ENCODE assay signal across 1 cellular context in the genomic region with DNA sequence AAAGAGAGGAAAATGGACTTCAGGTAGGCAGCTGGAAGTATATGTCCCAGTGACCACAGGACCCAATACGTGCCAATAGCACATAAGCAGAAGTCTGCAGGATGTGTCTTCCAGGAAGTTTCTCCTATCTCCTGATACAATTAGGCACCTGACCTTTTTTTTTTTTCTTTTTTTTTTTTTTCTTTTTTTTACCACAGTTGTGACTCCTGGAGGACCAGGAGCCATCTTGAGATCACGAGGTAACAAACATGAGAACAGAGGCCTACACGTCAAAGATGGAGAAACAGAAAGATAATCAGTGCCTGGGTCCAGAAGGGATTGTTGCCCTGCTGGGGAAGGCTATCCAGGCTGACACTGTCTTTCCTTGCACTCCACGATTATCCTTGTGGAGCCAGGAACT.
TF ChIP-seq lines count a peak whose summit lies in the region.

No MANE protein-coding gene starts in this region.

TF ChIP-seq in K562, 482 proteins besides CTCF, POLR2A, EP300 and RAD21 (continued from another document):
- TF ChIP-seq, protein P1, sequence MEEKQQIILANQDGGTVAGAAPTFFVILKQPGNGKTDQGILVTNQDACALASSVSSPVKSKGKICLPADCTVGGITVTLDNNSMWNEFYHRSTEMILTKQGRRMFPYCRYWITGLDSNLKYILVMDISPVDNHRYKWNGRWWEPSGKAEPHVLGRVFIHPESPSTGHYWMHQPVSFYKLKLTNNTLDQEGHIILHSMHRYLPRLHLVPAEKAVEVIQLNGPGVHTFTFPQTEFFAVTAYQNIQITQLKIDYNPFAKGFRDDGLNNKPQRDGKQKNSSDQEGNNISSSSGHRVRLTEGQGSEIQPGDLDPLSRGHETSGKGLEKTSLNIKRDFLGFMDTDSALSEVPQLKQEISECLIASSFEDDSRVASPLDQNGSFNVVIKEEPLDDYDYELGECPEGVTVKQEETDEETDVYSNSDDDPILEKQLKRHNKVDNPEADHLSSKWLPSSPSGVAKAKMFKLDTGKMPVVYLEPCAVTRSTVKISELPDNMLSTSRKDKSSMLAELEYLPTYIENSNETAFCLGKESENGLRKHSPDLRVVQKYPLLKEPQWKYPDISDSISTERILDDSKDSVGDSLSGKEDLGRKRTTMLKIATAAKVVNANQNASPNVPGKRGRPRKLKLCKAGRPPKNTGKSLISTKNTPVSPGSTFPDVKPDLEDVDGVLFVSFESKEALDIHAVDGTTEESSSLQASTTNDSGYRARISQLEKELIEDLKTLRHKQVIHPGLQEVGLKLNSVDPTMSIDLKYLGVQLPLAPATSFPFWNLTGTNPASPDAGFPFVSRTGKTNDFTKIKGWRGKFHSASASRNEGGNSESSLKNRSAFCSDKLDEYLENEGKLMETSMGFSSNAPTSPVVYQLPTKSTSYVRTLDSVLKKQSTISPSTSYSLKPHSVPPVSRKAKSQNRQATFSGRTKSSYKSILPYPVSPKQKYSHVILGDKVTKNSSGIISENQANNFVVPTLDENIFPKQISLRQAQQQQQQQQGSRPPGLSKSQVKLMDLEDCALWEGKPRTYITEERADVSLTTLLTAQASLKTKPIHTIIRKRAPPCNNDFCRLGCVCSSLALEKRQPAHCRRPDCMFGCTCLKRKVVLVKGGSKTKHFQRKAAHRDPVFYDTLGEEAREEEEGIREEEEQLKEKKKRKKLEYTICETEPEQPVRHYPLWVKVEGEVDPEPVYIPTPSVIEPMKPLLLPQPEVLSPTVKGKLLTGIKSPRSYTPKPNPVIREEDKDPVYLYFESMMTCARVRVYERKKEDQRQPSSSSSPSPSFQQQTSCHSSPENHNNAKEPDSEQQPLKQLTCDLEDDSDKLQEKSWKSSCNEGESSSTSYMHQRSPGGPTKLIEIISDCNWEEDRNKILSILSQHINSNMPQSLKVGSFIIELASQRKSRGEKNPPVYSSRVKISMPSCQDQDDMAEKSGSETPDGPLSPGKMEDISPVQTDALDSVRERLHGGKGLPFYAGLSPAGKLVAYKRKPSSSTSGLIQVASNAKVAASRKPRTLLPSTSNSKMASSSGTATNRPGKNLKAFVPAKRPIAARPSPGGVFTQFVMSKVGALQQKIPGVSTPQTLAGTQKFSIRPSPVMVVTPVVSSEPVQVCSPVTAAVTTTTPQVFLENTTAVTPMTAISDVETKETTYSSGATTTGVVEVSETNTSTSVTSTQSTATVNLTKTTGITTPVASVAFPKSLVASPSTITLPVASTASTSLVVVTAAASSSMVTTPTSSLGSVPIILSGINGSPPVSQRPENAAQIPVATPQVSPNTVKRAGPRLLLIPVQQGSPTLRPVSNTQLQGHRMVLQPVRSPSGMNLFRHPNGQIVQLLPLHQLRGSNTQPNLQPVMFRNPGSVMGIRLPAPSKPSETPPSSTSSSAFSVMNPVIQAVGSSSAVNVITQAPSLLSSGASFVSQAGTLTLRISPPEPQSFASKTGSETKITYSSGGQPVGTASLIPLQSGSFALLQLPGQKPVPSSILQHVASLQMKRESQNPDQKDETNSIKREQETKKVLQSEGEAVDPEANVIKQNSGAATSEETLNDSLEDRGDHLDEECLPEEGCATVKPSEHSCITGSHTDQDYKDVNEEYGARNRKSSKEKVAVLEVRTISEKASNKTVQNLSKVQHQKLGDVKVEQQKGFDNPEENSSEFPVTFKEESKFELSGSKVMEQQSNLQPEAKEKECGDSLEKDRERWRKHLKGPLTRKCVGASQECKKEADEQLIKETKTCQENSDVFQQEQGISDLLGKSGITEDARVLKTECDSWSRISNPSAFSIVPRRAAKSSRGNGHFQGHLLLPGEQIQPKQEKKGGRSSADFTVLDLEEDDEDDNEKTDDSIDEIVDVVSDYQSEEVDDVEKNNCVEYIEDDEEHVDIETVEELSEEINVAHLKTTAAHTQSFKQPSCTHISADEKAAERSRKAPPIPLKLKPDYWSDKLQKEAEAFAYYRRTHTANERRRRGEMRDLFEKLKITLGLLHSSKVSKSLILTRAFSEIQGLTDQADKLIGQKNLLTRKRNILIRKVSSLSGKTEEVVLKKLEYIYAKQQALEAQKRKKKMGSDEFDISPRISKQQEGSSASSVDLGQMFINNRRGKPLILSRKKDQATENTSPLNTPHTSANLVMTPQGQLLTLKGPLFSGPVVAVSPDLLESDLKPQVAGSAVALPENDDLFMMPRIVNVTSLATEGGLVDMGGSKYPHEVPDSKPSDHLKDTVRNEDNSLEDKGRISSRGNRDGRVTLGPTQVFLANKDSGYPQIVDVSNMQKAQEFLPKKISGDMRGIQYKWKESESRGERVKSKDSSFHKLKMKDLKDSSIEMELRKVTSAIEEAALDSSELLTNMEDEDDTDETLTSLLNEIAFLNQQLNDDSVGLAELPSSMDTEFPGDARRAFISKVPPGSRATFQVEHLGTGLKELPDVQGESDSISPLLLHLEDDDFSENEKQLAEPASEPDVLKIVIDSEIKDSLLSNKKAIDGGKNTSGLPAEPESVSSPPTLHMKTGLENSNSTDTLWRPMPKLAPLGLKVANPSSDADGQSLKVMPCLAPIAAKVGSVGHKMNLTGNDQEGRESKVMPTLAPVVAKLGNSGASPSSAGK (IDR thresholded peaks at IDR 0.05): 0 out of 2 replicates have a peak, but pooled peaks have one; percentile 17
- peak; percentile 83 for TF ChIP-seq DMBX1 (CRISPR knock-in tag; IDR thresholded peaks at IDR 0.05; ENCODE audit: borderline replicate concordance)
- TF ChIP-seq PTTG1 (tag; IDR thresholded peaks at IDR 0.05; ENCODE audit: low read depth): peak; percentile 47; the same call in 1 of the 2 replicates
- peak; percentile 72 for TF ChIP-seq ZNF384 (IDR thresholded peaks at IDR 0.05; ENCODE audit: low read depth, low read length)
- no peak for TF ChIP-seq SNRNP70 (optimal IDR thresholded peaks at IDR 0.05; ENCODE audit: low read depth, low read length)
- 0 out of 2 replicates have a peak, but pooled peaks have one; percentile 30 for TF ChIP-seq CXXC5 (CRISPR knock-in tag; IDR thresholded peaks at IDR 0.05)
- no peak for TF ChIP-seq ELF4 (CRISPR knock-in tag; IDR thresholded peaks at IDR 0.05)
- peak; percentile 34; the same call in 1 of the 2 replicates for TF ChIP-seq GTF2A2 (tag; IDR thresholded peaks at IDR 0.05)
TF ChIP-seq in K562: peak in this region for 10.
